Comparison of ENCODE assay signal across 8 cellular contexts in genomic region chr3:149581681-149582349, GRCh38.
DNase-seq lines count a peak whose midpoint lies in the region; ATAC-seq, FAIRE-seq and TF ChIP-seq lines count a peak whose summit lies in the region.

No MANE protein-coding gene starts in this region.

- no peak for ATAC-seq in HG03442 (IDR thresholded peaks at IDR 0.05; ENCODE audit: unreplicated experiment)

- H3K9me3 ChIP-seq in AG04450 (ENCODE audit: control insufficient read depth, insufficient read depth, low read length): no peaks in the 10 kb centered on the region
- no peaks in the 10 kb centered on the region for H3K9me3 ChIP-seq in HUES48 (ENCODE audit: control insufficient read depth, insufficient read depth, low read length)

- FAIRE-seq in bronchial epithelial cell (lab: Jason Lieb, UNC): no peak

- H3K4me3 ChIP-seq in AG04450 (ENCODE audit: low read depth, low read length) (no peak overlapping the region), HUES48 (ENCODE audit: low read depth, low read length) (no peak overlapping the region), bronchial epithelial cell (ENCODE audit: low read depth, low read length) (no peak overlapping the region)

- POLR2A ChIA-PET in AG04450 (lab: Yijun Ruan, JAX): interaction anchor here (0.5 to 0.6 kb wide), 2 partner anchors 67 to 75 kb away, joined by 3 read pairs; no protein-coding TSS in a partner anchor

- no peak overlapping the region for H3K9ac ChIP-seq in HUES48 (ENCODE audit: low read depth, low read length)

- TF ChIP-seq CTCF in AG04450 (IDR thresholded peaks at IDR 0.05; ENCODE audit: low read depth, low read length) (no peak), bronchial epithelial cell (IDR thresholded peaks at IDR 0.05; ENCODE audit: insufficient read depth, low read length, severe bottlenecking) (no peak)

- DNase-seq in AG04450 (ENCODE audit: low read depth, low spot score) (no peak), bronchial epithelial cell (ENCODE audit: low read depth) (peak; percentile 94), lung microvascular endothelial cell (ENCODE audit: low read depth in 2 of 2) (peak; percentile 65 to 89), HUDEP-2 (lab: John Stamatoyannopoulos, UW; ENCODE audit: unreplicated experiment in 76 of 76) (no peak), NCI-H1417 treated with DMSO at 0.1 percent for 48 hours (lab: John Stamatoyannopoulos, UW) (no peak)
- DNase-seq in stimulated activated CD4-positive, alpha-beta T cell treated with anti-CD3 and anti-CD28 coated beads, Interleukin-15, amount 100 ng/mL, for 24 hours: no peak

- H3K36me3 ChIP-seq in HUES48 (ENCODE audit: control insufficient read depth, insufficient read depth, low read length): no peaks in the 10 kb centered on the region
- H3K36me3 ChIP-seq in bronchial epithelial cell (ENCODE audit: control insufficient read depth, insufficient read depth, low read length): no peaks in the 10 kb centered on the region

- peaks cover 32% of the 10 kb centered on the region for H3K4me1 ChIP-seq in HUES48 (ENCODE audit: control insufficient read depth, insufficient read depth, low read length)

- CTCF ChIA-PET in AG04450 (lab: Charles Lee): interaction anchor here (0.7 to 3.7 kb wide), 2 partner anchors 13 to 233 kb away, joined by 3 to 15 read pairs; no protein-coding TSS in a partner anchor

- H3K27ac ChIP-seq in AG04450 (ENCODE audit: low read depth, low read length) (peak overlapping the region; percentile 79), HUES48 (ENCODE audit: low read depth, low read length) (peak overlapping the region; percentile 75)

- H3K27me3 ChIP-seq in AG04450 (ENCODE audit: control insufficient read depth, insufficient read depth, low read length): no peaks in the 10 kb centered on the region
- H3K27me3 ChIP-seq in HUES48 (ENCODE audit: control insufficient read depth, insufficient read depth, low read length): no peaks in the 10 kb centered on the region
- H3K27me3 ChIP-seq in bronchial epithelial cell (ENCODE audit: control insufficient read depth, insufficient read depth, low read length): no peaks in the 10 kb centered on the region

Comparison
In these comparisons a context has a peak if more than half of its experiments do, and no peak if none do; other contexts are left out.
1. DNase-seq: peak in bronchial epithelial cell (single experiment) and lung microvascular endothelial cell (2 of 2); none in AG04450 (single experiment), HUDEP-2 (0 of 76), stimulated activated CD4-positive, alpha-beta T cell treated with anti-CD3 and anti-CD28 coated beads, Interleukin-15, amount 100 ng/mL, for 24 hours (single experiment) and NCI-H1417 treated with DMSO at 0.1 percent for 48 hours (single experiment).